Comparison of ENCODE assay signal across 10 cellular contexts in genomic region chr4:20386001-20386740, GRCh38.
"Had no signal": no experiment of that assay in that cellular context is flagged by ENCODE, and none has a peak within 500 bp of the region (broad histone marks: within the 10 kb centered on the region; RNA-seq: fewer than 3 reads in every experiment).

No MANE protein-coding gene starts in this region.

- H2AFZ ChIP-seq: GM23248 had no signal

- H3K9me3 ChIP-seq: HAP-1 had no signal

- H3K27ac ChIP-seq: GM23248, KMS-11 had no signal

- H3K36me3 ChIP-seq: HAP-1 had no signal

- DNase-seq: GM23248, GOT3, H7, HFFc6, Karpas-422, KBM-7 had no signal

- H3K9ac ChIP-seq: GM23248, KMS-11 had no signal

- H3K4me2 ChIP-seq: KMS-11 had no signal

- H3K4me3 ChIP-seq: GM23248, HAP-1 had no signal

- ATAC-seq: HCT116 had no signal

- FAIRE-seq: HTR-8/SVneo had no signal
